Comparison of ENCODE assay signal across 22 cellular contexts in genomic region chr3:105594219-105594618, GRCh38.
DNase-seq lines count a peak whose midpoint lies in the region; ATAC-seq, FAIRE-seq and TF ChIP-seq lines count a peak whose summit lies in the region.
"Had no signal": no experiment of that assay in that cellular context is flagged by ENCODE, and none has a peak within 500 bp of the region (broad histone marks: within the 10 kb centered on the region; RNA-seq: fewer than 3 reads in every experiment).

No MANE protein-coding gene starts in this region.

- peak overlapping the region; percentile 17; the same call in 1 of the 2 replicates for H3K4ac ChIP-seq in IMR-90 (ENCODE audit: low read depth, low read length)

- H2BK15ac ChIP-seq in IMR-90 (ENCODE audit: low read depth, low read length) = peak overlapping the region; percentile 69; the same call in 2 of the 3 replicates

- peak overlapping the region; percentile 62 for H4K91ac ChIP-seq in IMR-90 (ENCODE audit: insufficient read depth, low read depth, low read length)

- peak overlapping the region; percentile 11 for H2AFZ ChIP-seq in IMR-90 (replicated peaks; ENCODE audit: low read length, poor library complexity)

- H3K27me3 ChIP-seq in IMR-90 (ENCODE audit: control insufficient read depth, insufficient read depth, low read length) = no peaks in the 10 kb centered on the region

- no peak overlapping the region for H3K4me3 ChIP-seq in IMR-90 (ENCODE audit: insufficient read depth, low read depth, low read length)
- H3K4me3 ChIP-seq: coronary artery, K562, skin epidermis had no signal

- H3K14ac ChIP-seq in IMR-90 (replicated peaks; ENCODE audit: low read depth, low read length) = peak overlapping the region; percentile 26; the same call in 1 of the 2 replicates

- no peak overlapping the region for H3K56ac ChIP-seq in IMR-90 (ENCODE audit: extremely low read depth, insufficient read depth, low read length)

- peak overlapping the region; percentile 98; the same call in 1 of the 2 replicates for H3K18ac ChIP-seq in IMR-90 (ENCODE audit: low read depth, low read length)

- H3K27ac ChIP-seq in IMR-90 (ENCODE audit: insufficient read depth, low read length) (no peak overlapping the region), epithelial cell of prostate (peak overlapping the region; percentile 62)
- H3K27ac ChIP-seq: coronary artery, skin epidermis had no signal

- H2BK20ac ChIP-seq in IMR-90 (ENCODE audit: low read depth, low read length) = peak overlapping the region; percentile 30

- H2AK9ac ChIP-seq in IMR-90 (replicated peaks; ENCODE audit: low read depth, low read length, poor library complexity) = no peak overlapping the region

- TF ChIP-seq CTCF in IMR-90 (conservative IDR thresholded peaks at IDR 0.05; ENCODE audit: low read depth, low read length) = no peak
- TF ChIP-seq CTCF in D721Med (IDR thresholded peaks at IDR 0.05; ENCODE audit: insufficient read depth, missing control alignments) = no peak

- H2BK5ac ChIP-seq in IMR-90 (ENCODE audit: low read depth, low read length, poor library complexity, severe bottlenecking) = peak overlapping the region; percentile 93

- intact Hi-C loops in IMR-90 (cut with micrococcal nuclease) = no loop called here

- ATAC-seq in IMR-90 (ENCODE audit: low read depth) = peak; percentile 40
- ATAC-seq: K562; naive thymus-derived CD4-positive, alpha-beta T cell; stimulated activated memory B cell treated with anti-CD40 and anti-IgM and Interleukin-4, amounts not matched to agents 10 μg/mL and 1 μg/mL and 100 μg/mL, for 72 hours had no signal

- CTCF ChIA-PET in IMR-90 (lab: Yijun Ruan, JAX) = no interaction called here

- TF ChIP-seq POLR2A in IMR-90 (IDR thresholded peaks at IDR 0.05; ENCODE audit: low read depth, low read length) = no peak

- dilution Hi-C loops in IMR-90 (cut with HindIII; ENCODE audit: low sequenced_read_pairs, unreplicated experiment) = no loop called here

- H3K4me2 ChIP-seq in IMR-90 (ENCODE audit: low read depth, low read length) = peak overlapping the region; percentile 61; the same call in 1 of the 2 replicates

- no peaks in the 10 kb centered on the region for H3K36me3 ChIP-seq in IMR-90 (ENCODE audit: control insufficient read depth, insufficient read depth, low read length)

- peak overlapping the region; percentile 15 to 67; a peak in 3 of 4 replicates for H4K8ac ChIP-seq in IMR-90 (ENCODE audit: low read depth in 2 of 2, low read length in 2 of 2)

- DNase-seq in stimulated activated CD4-positive, alpha-beta T cell treated with anti-CD3 and anti-CD28 coated beads, Interleukin-2, amount 100 ng/mL, for 4 hours (ENCODE audit: low read depth) = peak; percentile 3
- DNase-seq in stimulated activated CD4-positive, alpha-beta T cell treated with anti-CD3 and anti-CD28 coated beads, Interleukin-12 subunit alpha, Interleukin-12 subunit beta, amount 100 ng/mL, for 4 hours = no peak
- DNase-seq in IMR-90 (peak; percentile 76), epithelial cell of prostate (ENCODE audit: low read depth, low spot score) (no peak), D721Med (ENCODE audit: insufficient read length, low spot score) (no peak)
- DNase-seq in effector CD8-positive, alpha-beta T cell (lab: John Stamatoyannopoulos, UW) = no peak
- DNase-seq in stimulated activated CD8-positive, alpha-beta memory T cell treated with anti-CD3 and anti-CD28 coated beads, Interleukin-4, amount 100 ng/mL, for 48 hours = no peak
- DNase-seq: activated CD4-positive, alpha-beta T cell treated with anti-CD3 and anti-CD28 coated beads for 1 hour; aorta; C1 segment of cervical spinal cord; naive thymus-derived CD4-positive, alpha-beta T cell; NCI-H2029; NCI-H446 treated with DMSO at 0.1 percent for 48 hours; SIG-M5; T-helper 9 cell; trophoblast cell had no signal

- no peaks in the 10 kb centered on the region for H3K79me1 ChIP-seq in IMR-90 (ENCODE audit: low read depth in 1 of 2, low read length in 2 of 2)

- H3K23ac ChIP-seq in IMR-90 (ENCODE audit: low read depth, low read length) = no peak overlapping the region; the same call in 1 of the 2 replicates

- WGBS in IMR-90 (ENCODE audit: extremely low coverage in 2 of 2, insufficient read length in 1 of 2), 2 experiments = no CpG with 5 or more reads among the region's 1 CpG

- POLR2A ChIA-PET in IMR-90 (lab: Charles Lee; ENCODE audit: unreplicated experiment) = no interaction called here

- H4K5ac ChIP-seq in IMR-90 (ENCODE audit: low read depth, low read length) = peak overlapping the region; percentile 89; the same call in 1 of the 2 replicates

- no peak overlapping the region for H3K9ac ChIP-seq in IMR-90 (ENCODE audit: low read depth, low read length)

- peaks cover 10% of the 10 kb centered on the region for H3K4me1 ChIP-seq in IMR-90 (ENCODE audit: control insufficient read depth, insufficient read depth, low read length)

- peaks cover 3% of the 10 kb centered on the region; the same call in 1 of the 2 replicates for H3K9me1 ChIP-seq in IMR-90 (ENCODE audit: insufficient read depth, low read length)

- FAIRE-seq in D721Med (lab: Jason Lieb, UNC) = no peak
- FAIRE-seq: H54, islet of Langerhans, K562 had no signal

- H2AK5ac ChIP-seq in IMR-90 (ENCODE audit: low read depth, low read length) = no peak overlapping the region

- no TSS peak for BruUV-seq in IMR-90 (replicated peaks; lab: Mats Ljungman, UMichigan)

- in situ Hi-C loops in IMR-90 (cut with MboI; ENCODE audit: low sequenced_read_pairs) = no loop called here

- peak overlapping the region; percentile 48; the same call in 1 of the 2 replicates for H2BK120ac ChIP-seq in IMR-90 (ENCODE audit: low read depth, low read length)

- H4K20me1 ChIP-seq in IMR-90 (ENCODE audit: insufficient read depth, low read length) = no peaks in the 10 kb centered on the region

- no peaks in the 10 kb centered on the region for H3K9me3 ChIP-seq in IMR-90 (ENCODE audit: control insufficient read depth, insufficient read depth, low read length)

- no peak for TF ChIP-seq RAD21 in IMR-90 (IDR thresholded peaks at IDR 0.05; ENCODE audit: low read length)

TF ChIP-seq in IMR-90, 13 proteins besides CTCF, POLR2A, EP300 and RAD21:
- peak; percentile 53; the same call in 1 of the 2 replicates for TF ChIP-seq USF2 (IDR thresholded peaks at IDR 0.05; ENCODE audit: low read depth, low read length)
- no peak for TF ChIP-seq SMC3 (IDR thresholded peaks at IDR 0.05; ENCODE audit: low read depth, low read length)

Comparison
In these comparisons a context has a peak if more than half of its experiments do, and no peak if none do; other contexts are left out.
1. DNase-seq: peak in stimulated activated CD4-positive, alpha-beta T cell treated with anti-CD3 and anti-CD28 coated beads, Interleukin-2, amount 100 ng/mL, for 4 hours (single experiment) and IMR-90 (single experiment); none in stimulated activated CD4-positive, alpha-beta T cell treated with anti-CD3 and anti-CD28 coated beads, Interleukin-12 subunit alpha, Interleukin-12 subunit beta, amount 100 ng/mL, for 4 hours (single experiment), epithelial cell of prostate (single experiment), effector CD8-positive, alpha-beta T cell (single experiment), stimulated activated CD8-positive, alpha-beta memory T cell treated with anti-CD3 and anti-CD28 coated beads, Interleukin-4, amount 100 ng/mL, for 48 hours (single experiment) and D721Med (single experiment).